In genomic region chr5:138349842-138350635, GRCh38 we compare ENCODE assay signal across 1 cellular context.
TF ChIP-seq lines count a peak whose summit lies in the region.

No MANE protein-coding gene starts in this region.

TF ChIP-seq in K562, 482 proteins besides CTCF, POLR2A, EP300 and RAD21:
- TF ChIP-seq ETV5 (CRISPR knock-in tag; IDR thresholded peaks at IDR 0.05; ENCODE audit: low read depth) (no peak), MEF2D (tag; conservative IDR thresholded peaks at IDR 0.05; ENCODE audit: low read depth) (no peak), SUPT5H (IDR thresholded peaks at IDR 0.05) (peak; percentile 32; the same call in 1 of the 2 replicates), ZNF561 (CRISPR knock-in tag; conservative IDR thresholded peaks at IDR 0.05) (no peak), ELF4 (CRISPR knock-in tag; IDR thresholded peaks at IDR 0.05) (no peak), POLR2B (IDR thresholded peaks at IDR 0.05; ENCODE audit: low read depth, partially characterized antibody) (peak; percentile 20)
